Comparison of ENCODE assay signal across 20 cellular contexts in the genomic region with DNA sequence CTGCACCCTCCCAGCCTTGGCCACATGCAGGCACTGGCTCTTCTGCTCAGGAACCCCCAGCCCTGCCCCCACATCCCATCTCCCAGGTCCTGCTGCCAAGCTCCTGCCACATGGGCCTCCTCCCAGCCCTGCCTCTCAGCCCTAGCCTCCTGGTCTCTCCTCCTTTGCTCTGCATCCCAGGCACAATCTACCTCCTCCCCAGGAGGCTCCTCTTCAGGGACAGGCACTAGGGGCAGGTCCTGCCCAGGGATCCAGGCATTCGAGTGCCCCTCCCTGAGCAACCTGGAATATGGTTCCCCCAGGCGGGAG. TPM values are rescaled to one million over a fixed set of nuclear protein-coding genes. Genes with fewer than 3 reads are reported as not detected.
DNase-seq lines count a peak whose midpoint lies in the region; ATAC-seq and TF ChIP-seq lines count a peak whose summit lies in the region.
"Had no signal": no experiment of that assay in that cellular context is flagged by ENCODE, and none has a peak within 500 bp of the region (broad histone marks: within the 10 kb centered on the region; RNA-seq: fewer than 3 reads in every experiment).

No MANE protein-coding gene starts in this region.

- peak overlapping the region; percentile 24 for H3K4ac ChIP-seq in neuronal stem cell (ENCODE audit: low read length)

- no peak overlapping the region for H3K4me3 Mint-ChIP-seq in activated CD4-positive, alpha-beta T cell treated with anti-CD3 and anti-CD28 coated beads, Interleukin-2, amount 10 ng/mL, durations not matched to agents 7 days and 5 days
- H3K4me3 Mint-ChIP-seq: CD8-positive, alpha-beta T cell; H9 had no signal

- H3K4me1 ChIP-seq in HEK293 (ENCODE audit: control insufficient read depth, insufficient read depth, low read length) (no peaks in the 10 kb centered on the region), neuronal stem cell (ENCODE audit: control insufficient read depth in 2 of 2, insufficient read depth in 1 of 2, low read depth in 1 of 2, low read length in 2 of 2) (peaks cover 0 to 7% of the 10 kb centered on the region in 2 donors)
- H3K4me1 ChIP-seq: A549 had no signal

- no peaks in the 10 kb centered on the region for H3K79me1 ChIP-seq in neuronal stem cell (ENCODE audit: low read depth, low read length)

- H3K9ac ChIP-seq in neuronal stem cell (ENCODE audit: low read depth, low read length, poor library complexity): no peak overlapping the region

- peaks cover 0 to 91% (median 0%) of the 10 kb centered on the region in 3 experiments for H3K27me3 ChIP-seq in neuronal stem cell (ENCODE audit: control insufficient read depth in 3 of 3, insufficient read depth in 3 of 3, low read depth in 1 of 3, low read length in 3 of 3)

- no peak for DNase-seq in activated CD4-positive, alpha-beta T cell treated with anti-CD3 and anti-CD28 coated beads, Interleukin-2, amount 10 ng/mL, durations not matched to agents 7 days and 5 days
- DNase-seq in activated CD4-positive, alpha-beta T cell treated with anti-CD3 and anti-CD28 coated beads, Interleukin-2, amount 50 U/mL, for 4 hours: no peak
- DNase-seq in neuronal stem cell (ENCODE audit: low spot score): no peak
- DNase-seq in stimulated activated naive CD4-positive, alpha-beta T cell (lab: John Stamatoyannopoulos, UW): no peak
- no peak for DNase-seq in HEK293T (ENCODE audit: extremely low spot score)
- DNase-seq: AML-193; Calu3; CD8-positive, alpha-beta T cell; DMS79 treated with DMSO at 0.1 percent for 48 hours; GOT3; H9; IMR-90 had no signal

- peak overlapping the region; percentile 44 for H3K18ac ChIP-seq in neuronal stem cell (ENCODE audit: low read length)

- H2AFZ ChIP-seq in neuronal stem cell (ENCODE audit: low read length): no peak overlapping the region

- H3K36me3 ChIP-seq in HEK293 (ENCODE audit: control insufficient read depth in 2 of 2, insufficient read depth in 1 of 2, low read length in 2 of 2): no peaks in the 10 kb centered on the region
- H3K36me3 ChIP-seq in neuronal stem cell (replicated peaks in 1 of 2; ENCODE audit: control insufficient read depth in 2 of 2, insufficient read depth in 2 of 2, low read length in 2 of 2): no peaks in the 10 kb centered on the region

- peak overlapping the region; percentile 40 for H2BK5ac ChIP-seq in neuronal stem cell (ENCODE audit: low read length)

- H3K4me2 ChIP-seq in neuronal stem cell (ENCODE audit: insufficient read depth, low read length, poor library complexity, severe bottlenecking): no peak overlapping the region
- H3K4me2 ChIP-seq: A549 had no signal

- H2BK15ac ChIP-seq in neuronal stem cell (ENCODE audit: low read length): no peak overlapping the region

- peaks cover 17% of the 10 kb centered on the region for H3K9me3 Mint-ChIP-seq in activated CD4-positive, alpha-beta T cell treated with anti-CD3 and anti-CD28 coated beads, Interleukin-2, amount 10 ng/mL, durations not matched to agents 7 days and 5 days

- no peak for ATAC-seq in GM18519 (IDR thresholded peaks at IDR 0.05; ENCODE audit: low FRiP score, unreplicated experiment)
- ATAC-seq: A549; CD8-positive, alpha-beta T cell had no signal

- TF ChIP-seq CTCF in HEK293 (tag by site-specific recombination; IDR thresholded peaks at IDR 0.05): no peak

- H4K91ac ChIP-seq in neuronal stem cell (ENCODE audit: low read depth, low read length, poor library complexity): no peak overlapping the region

- H3K4me1 Mint-ChIP-seq in activated CD4-positive, alpha-beta T cell treated with anti-CD3 and anti-CD28 coated beads, Interleukin-2, amount 10 ng/mL, durations not matched to agents 7 days and 5 days: peaks cover 10% of the 10 kb centered on the region

- peak overlapping the region; percentile 44 for H3K27ac Mint-ChIP-seq in activated CD4-positive, alpha-beta T cell treated with anti-CD3 and anti-CD28 coated beads, Interleukin-2, amount 10 ng/mL, durations not matched to agents 7 days and 5 days
- H3K27ac Mint-ChIP-seq: CD8-positive, alpha-beta T cell had no signal

- H3K4me3 ChIP-seq in HEK293 (ENCODE audit: low read depth, low read length) (no peak overlapping the region), neuronal stem cell (ENCODE audit: low read length in 2 of 2) (no peak overlapping the region)
- H3K4me3 ChIP-seq: A549, K562 had no signal

- POLR2A ChIA-PET in activated CD4-positive, alpha-beta T cell treated with anti-CD3 and anti-CD28 coated beads, Interleukin-2, amount 10 ng/mL, durations not matched to agents 7 days and 5 days (lab: Charles Lee): no interaction called here
- POLR2A ChIA-PET in HEK293 (lab: Yijun Ruan, JAX) (no interaction called here), HEK293T (lab: Yijun Ruan, JAX) (no interaction called here)

- H3K27ac ChIP-seq in HEK293 (ENCODE audit: extremely low read depth, low read depth, low read length) (no peak overlapping the region), neuronal stem cell (replicated peaks; ENCODE audit: low read length) (no peak overlapping the region)
- H3K27ac ChIP-seq: 22Rv1, A549, HL-60 had no signal

- no peak overlapping the region for H3K14ac ChIP-seq in neuronal stem cell (ENCODE audit: low read length)

- no CpG with 5 or more reads among the region's 2 CpGs for WGBS in neuronal stem cell (ENCODE audit: extremely low coverage in 2 of 2, insufficient read length in 2 of 2, insufficient replicate concordance in 1 of 2), 2 donors

- peaks cover 13% of the 10 kb centered on the region for H3K36me3 Mint-ChIP-seq in activated CD4-positive, alpha-beta T cell treated with anti-CD3 and anti-CD28 coated beads, Interleukin-2, amount 10 ng/mL, durations not matched to agents 7 days and 5 days (ENCODE audit: low read depth)
- H3K36me3 Mint-ChIP-seq: CD8-positive, alpha-beta T cell had no signal

- H3K27me3 Mint-ChIP-seq in activated CD4-positive, alpha-beta T cell treated with anti-CD3 and anti-CD28 coated beads, Interleukin-2, amount 10 ng/mL, durations not matched to agents 7 days and 5 days: peaks cover 24% of the 10 kb centered on the region

- H3K23ac ChIP-seq in neuronal stem cell (ENCODE audit: low read depth, low read length, poor library complexity): no peak overlapping the region

- CTCF ChIA-PET in activated CD4-positive, alpha-beta T cell treated with anti-CD3 and anti-CD28 coated beads, Interleukin-2, amount 10 ng/mL, durations not matched to agents 7 days and 5 days (lab: Charles Lee): interaction anchor here (1.1 to 1.2 kb wide), 2 partner anchors 10 kb away, joined by 3 to 5 read pairs; no protein-coding TSS in a partner anchor
- CTCF ChIA-PET in HEK293 (lab: Yijun Ruan, JAX): interaction anchor here (1.1 kb wide), 1 partner anchor 16 kb away, joined by 4 read pairs; no protein-coding TSS in a partner anchor
- CTCF ChIA-PET in HEK293T (lab: Yijun Ruan, JAX): no interaction called here

- no peak overlapping the region for H4K8ac ChIP-seq in neuronal stem cell (ENCODE audit: low read depth, low read length)

- no peaks in the 10 kb centered on the region for H3K9me3 ChIP-seq in HEK293 (ENCODE audit: control insufficient read depth, insufficient read depth, low read depth, low read length)
- peaks cover 0 to 2% of the 10 kb centered on the region in 2 donors for H3K9me3 ChIP-seq in neuronal stem cell (replicated peaks in 1 of 2; ENCODE audit: control insufficient read depth in 2 of 2, insufficient read depth in 1 of 2, low read depth in 1 of 2, low read length in 2 of 2)
- H3K9me3 ChIP-seq: A549 had no signal

- H2BK120ac ChIP-seq in neuronal stem cell (ENCODE audit: low read depth, low read length): no peak overlapping the region

- no peak overlapping the region for H2BK12ac ChIP-seq in neuronal stem cell (ENCODE audit: low read length)

- H2AK5ac ChIP-seq in neuronal stem cell (ENCODE audit: low read depth, low read length): no peak overlapping the region

TF ChIP-seq in HEK293, 187 proteins besides CTCF, POLR2A, EP300 and RAD21 (continues in another document):
- TF ChIP-seq ZIC2 (tag by site-specific recombination; IDR thresholded peaks at IDR 0.05): peak; percentile 16; the same call in 1 of the 2 replicates
- no peak for TF ChIP-seq ZNF112 (tag by site-specific recombination; IDR thresholded peaks at IDR 0.05)
- TF ChIP-seq, protein P1, sequence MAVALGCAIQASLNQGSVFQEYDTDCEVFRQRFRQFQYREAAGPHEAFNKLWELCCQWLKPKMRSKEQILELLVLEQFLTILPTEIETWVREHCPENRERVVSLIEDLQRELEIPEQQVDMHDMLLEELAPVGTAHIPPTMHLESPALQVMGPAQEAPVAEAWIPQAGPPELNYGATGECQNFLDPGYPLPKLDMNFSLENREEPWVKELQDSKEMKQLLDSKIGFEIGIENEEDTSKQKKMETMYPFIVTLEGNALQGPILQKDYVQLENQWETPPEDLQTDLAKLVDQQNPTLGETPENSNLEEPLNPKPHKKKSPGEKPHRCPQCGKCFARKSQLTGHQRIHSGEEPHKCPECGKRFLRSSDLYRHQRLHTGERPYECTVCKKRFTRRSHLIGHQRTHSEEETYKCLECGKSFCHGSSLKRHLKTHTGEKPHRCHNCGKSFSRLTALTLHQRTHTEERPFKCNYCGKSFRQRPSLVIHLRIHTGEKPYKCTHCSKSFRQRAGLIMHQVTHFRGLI (tag by site-specific recombination; IDR thresholded peaks at IDR 0.05): no peak
- TF ChIP-seq ZFP41 (tag by site-specific recombination; IDR thresholded peaks at IDR 0.05; ENCODE audit: borderline replicate concordance): no peak

TF ChIP-seq in HEK293T, 16 proteins besides CTCF, POLR2A, EP300 and RAD21 (continues in another document):
- TF ChIP-seq SP1 (IDR thresholded peaks at IDR 0.05) (no peak), ZNF384 (IDR thresholded peaks at IDR 0.05) (no peak), L3MBTL2 (conservative IDR thresholded peaks at IDR 0.05) (no peak), LEF1 (IDR thresholded peaks at IDR 0.05; ENCODE audit: borderline replicate concordance) (no peak), FOXA1 (IDR thresholded peaks at IDR 0.05) (no peak), ARNT (IDR thresholded peaks at IDR 0.05) (no peak), ELF4 (IDR thresholded peaks at IDR 0.05) (no peak)
- TF ChIP-seq, protein P2, sequence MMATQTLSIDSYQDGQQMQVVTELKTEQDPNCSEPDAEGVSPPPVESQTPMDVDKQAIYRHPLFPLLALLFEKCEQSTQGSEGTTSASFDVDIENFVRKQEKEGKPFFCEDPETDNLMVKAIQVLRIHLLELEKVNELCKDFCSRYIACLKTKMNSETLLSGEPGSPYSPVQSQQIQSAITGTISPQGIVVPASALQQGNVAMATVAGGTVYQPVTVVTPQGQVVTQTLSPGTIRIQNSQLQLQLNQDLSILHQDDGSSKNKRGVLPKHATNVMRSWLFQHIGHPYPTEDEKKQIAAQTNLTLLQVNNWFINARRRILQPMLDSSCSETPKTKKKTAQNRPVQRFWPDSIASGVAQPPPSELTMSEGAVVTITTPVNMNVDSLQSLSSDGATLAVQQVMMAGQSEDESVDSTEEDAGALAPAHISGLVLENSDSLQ (IDR thresholded peaks at IDR 0.05): no peak

RNA-seq across cellular contexts. Expression of a gene that starts 12.4 kb away (rescaled TPM):
- total RNA-seq in activated CD4-positive, alpha-beta T cell treated with anti-CD3 and anti-CD28 coated beads, Interleukin-2, amount 10 ng/mL, durations not matched to agents 7 days and 5 days: not detected
- not detected for polyA plus RNA-seq in neuronal stem cell (2013, experiment 1 of 2)
- not detected for polyA plus RNA-seq in neuronal stem cell (2013, experiment 2 of 2)
- total RNA-seq: Calu3; CD8-positive, alpha-beta T cell; H9; HT1080; IMR-90; K562 had no signal
- polyA plus RNA-seq: A549, BJ, IMR-90, K562 had no signal

RNA-seq across cellular contexts. Expression of a gene that starts 38.7 kb away (rescaled TPM):
- total RNA-seq in activated CD4-positive, alpha-beta T cell treated with anti-CD3 and anti-CD28 coated beads, Interleukin-2, amount 10 ng/mL, durations not matched to agents 7 days and 5 days: not detected
- 0.03 TPM for polyA plus RNA-seq in neuronal stem cell (2013, experiment 1 of 2)
- 0.04 TPM for polyA plus RNA-seq in neuronal stem cell (2013, experiment 2 of 2)
